In the genomic region with DNA sequence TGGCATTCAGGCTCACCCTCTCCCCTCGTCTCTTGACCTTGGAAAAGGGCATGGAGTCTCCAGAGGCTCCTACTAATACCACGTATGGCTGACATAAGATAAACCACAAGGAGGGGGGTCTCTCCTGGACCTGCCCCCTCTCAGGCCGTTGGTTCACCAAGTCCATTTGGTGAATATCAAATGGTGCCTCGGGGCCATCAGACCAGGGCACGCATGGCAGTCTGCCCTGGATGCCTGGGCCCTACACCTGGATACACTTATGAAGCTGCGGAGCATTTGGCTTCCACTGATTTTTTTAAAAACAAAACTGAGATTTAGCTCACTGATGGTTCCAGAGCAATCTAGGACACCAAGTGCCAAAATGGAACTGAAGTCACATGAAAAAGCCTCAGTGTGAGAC, we compare ENCODE assay signal across 26 cellular contexts.
"Had no signal": no experiment of that assay in that cellular context is flagged by ENCODE, and none has a peak within 500 bp of the region (broad histone marks: within the 10 kb centered on the region; RNA-seq: fewer than 3 reads in every experiment).

No MANE protein-coding gene starts in this region.

- ATAC-seq: activated CD8-positive, alpha-beta memory T cell treated with anti-CD3 and anti-CD28 coated beads, Interleukin-2, amount 10 ng/mL, durations not matched to agents 7 days and 5 days; activated CD8-positive, alpha-beta T cell treated with anti-CD3 and anti-CD28 coated beads, Interleukin-2, amount 10 ng/mL, durations not matched to agents 7 days and 5 days; gastroesophageal sphincter; left lung had no signal

- DNase-seq: activated B cell treated with CpG ODN at 0.5 μM for 24 hours; activated CD4-positive, alpha-beta T cell treated with anti-CD3 and anti-CD28 coated beads, Interleukin-2, amount 50 U/mL, for 1 hour; activated CD8-positive, alpha-beta memory T cell treated with anti-CD3 and anti-CD28 coated beads, Interleukin-2, amount 10 ng/mL, durations not matched to agents 7 days and 5 days; activated CD8-positive, alpha-beta T cell treated with anti-CD3 and anti-CD28 coated beads, Interleukin-2, amount 10 ng/mL, durations not matched to agents 7 days and 5 days; activated naive CD4-positive, alpha-beta T cell; activated naive CD8-positive, alpha-beta T cell treated with anti-CD3 and anti-CD28 coated beads for 36 hours; activated T-cell treated with anti-CD3 and anti-CD28 coated beads, Interleukin-2, amount 50 U/mL, for 48 hours; adrenal gland; central memory CD4-positive, alpha-beta T cell; dermis blood vessel endothelial cell; effector CD8-positive, alpha-beta T cell; hypothalamus; immature natural killer cell; kidney glomerular epithelial cell; left lung; nephron progenitor cell; stimulated activated CD4-positive, alpha-beta T cell treated with anti-CD3 and anti-CD28 coated beads, Interleukin-2, amount 100 ng/mL, for 48 hours; stimulated activated naive CD4-positive, alpha-beta T cell treated with Interleukin-2 at 50 U/mL for 16 hours; testis; transverse colon had no signal

- H3K4me3 ChIP-seq: adrenal gland, gastroesophageal sphincter, left lung, prostate gland, testis had no signal

- H3K9me3 ChIP-seq: adrenal gland, gastroesophageal sphincter, left lung, neutrophil, prostate gland, testis, transverse colon had no signal

- H3K36me3 ChIP-seq: adrenal gland, gastroesophageal sphincter, left lung, neutrophil, prostate gland, transverse colon had no signal

- H3K27me3 ChIP-seq: adrenal gland, gastroesophageal sphincter, left lung, neutrophil, testis, transverse colon had no signal

- FAIRE-seq: astrocyte, endometrium had no signal

- H3K4me1 ChIP-seq: adrenal gland, prostate gland had no signal

- H3K27ac ChIP-seq: adrenal gland, epithelial cell of prostate, gastroesophageal sphincter, left lung, neutrophil, prostate gland, testis, transverse colon had no signal
